ENCODE assay signal across 1 cellular context in genomic region chr1:108871050-108871724, GRCh38.
TF ChIP-seq lines count a peak whose summit lies in the region.

No MANE protein-coding gene starts in this region.

TF ChIP-seq in H1, 55 proteins besides CTCF, POLR2A, EP300 and RAD21:
- TF ChIP-seq MAFK (IDR thresholded peaks at IDR 0.05; ENCODE audit: low read depth, low read length): no peak
- TF ChIP-seq CHD1 (IDR thresholded peaks at IDR 0.05; ENCODE audit: low read depth, low read length): no peak
- TF ChIP-seq RBBP5 (IDR thresholded peaks at IDR 0.05; ENCODE audit: borderline replicate concordance, low read depth, low read length): no peak
- no peak for TF ChIP-seq GABPA (IDR thresholded peaks at IDR 0.05; ENCODE audit: borderline replicate concordance, insufficient read depth, low read length)
- no peak for TF ChIP-seq SP2 (IDR thresholded peaks at IDR 0.05; ENCODE audit: low read length)
- no peak for TF ChIP-seq CBX5 (IDR thresholded peaks at IDR 0.05; ENCODE audit: low read depth, low read length)
- TF ChIP-seq YY1 (IDR thresholded peaks at IDR 0.05; ENCODE audit: low read depth, low read length): no peak
- no peak for TF ChIP-seq ZNF274 (IDR thresholded peaks at IDR 0.05; ENCODE audit: borderline replicate concordance, extremely low read depth, low read length)
- no peak for TF ChIP-seq NANOG (IDR thresholded peaks at IDR 0.05; ENCODE audit: insufficient read depth, low read depth, low read length, poor library complexity, severe bottlenecking)
- no peak for TF ChIP-seq BACH1 (IDR thresholded peaks at IDR 0.05; ENCODE audit: low read length)
- no peak for TF ChIP-seq CREB1 (IDR thresholded peaks at IDR 0.05)
- TF ChIP-seq JUN (IDR thresholded peaks at IDR 0.05; ENCODE audit: low read depth, low read length): no peak
- TF ChIP-seq TAF1 (IDR thresholded peaks at IDR 0.05; ENCODE audit: low read depth, low read length): no peak
- no peak for TF ChIP-seq SUZ12 (IDR thresholded peaks at IDR 0.05; ENCODE audit: low read length)
